Comparison of ENCODE assay signal across 1 cellular context in the genomic region with DNA sequence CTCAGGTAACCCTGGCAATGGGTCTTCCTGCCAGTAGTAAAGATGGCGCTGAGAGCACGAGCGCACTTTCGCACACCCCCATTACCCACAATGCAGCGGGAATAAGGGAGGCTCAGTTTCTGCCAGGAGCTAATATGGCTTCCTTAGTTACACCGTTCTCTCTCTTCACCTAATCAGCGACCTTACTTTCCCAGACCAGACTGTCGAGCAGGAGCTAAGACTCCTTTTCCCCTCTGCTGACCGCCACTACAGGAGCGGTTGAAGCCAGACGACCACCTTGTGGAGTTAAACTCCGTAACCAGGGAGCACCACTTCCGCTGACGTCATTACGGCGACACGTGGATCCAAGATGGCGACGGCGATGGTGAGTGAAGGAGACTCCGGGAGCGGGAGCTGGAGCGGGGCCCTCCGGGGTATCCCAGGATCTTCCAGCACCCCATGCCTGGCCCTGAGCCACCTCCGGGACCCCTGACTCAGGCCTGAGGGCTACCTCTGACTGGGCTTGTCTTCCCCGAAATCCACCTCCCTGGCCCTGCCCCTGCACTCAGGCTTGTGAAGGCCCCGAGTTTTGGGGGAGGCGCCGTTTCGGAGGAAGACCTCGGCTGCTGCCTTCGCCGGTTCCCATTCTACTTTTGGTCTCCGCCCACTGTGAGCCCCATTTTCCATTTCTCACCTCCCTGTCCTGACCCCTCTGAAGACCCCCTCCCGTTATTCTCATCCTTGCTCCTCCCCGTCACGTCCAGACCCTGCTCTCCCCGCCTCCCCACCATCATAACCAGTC.
TF ChIP-seq lines count a peak whose summit lies in the region.

A gene with protein sequence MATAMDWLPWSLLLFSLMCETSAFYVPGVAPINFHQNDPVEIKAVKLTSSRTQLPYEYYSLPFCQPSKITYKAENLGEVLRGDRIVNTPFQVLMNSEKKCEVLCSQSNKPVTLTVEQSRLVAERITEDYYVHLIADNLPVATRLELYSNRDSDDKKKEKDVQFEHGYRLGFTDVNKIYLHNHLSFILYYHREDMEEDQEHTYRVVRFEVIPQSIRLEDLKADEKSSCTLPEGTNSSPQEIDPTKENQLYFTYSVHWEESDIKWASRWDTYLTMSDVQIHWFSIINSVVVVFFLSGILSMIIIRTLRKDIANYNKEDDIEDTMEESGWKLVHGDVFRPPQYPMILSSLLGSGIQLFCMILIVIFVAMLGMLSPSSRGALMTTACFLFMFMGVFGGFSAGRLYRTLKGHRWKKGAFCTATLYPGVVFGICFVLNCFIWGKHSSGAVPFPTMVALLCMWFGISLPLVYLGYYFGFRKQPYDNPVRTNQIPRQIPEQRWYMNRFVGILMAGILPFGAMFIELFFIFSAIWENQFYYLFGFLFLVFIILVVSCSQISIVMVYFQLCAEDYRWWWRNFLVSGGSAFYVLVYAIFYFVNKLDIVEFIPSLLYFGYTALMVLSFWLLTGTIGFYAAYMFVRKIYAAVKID (plus strand): TSS at position 323 of the 781 bp plus-strand sequence. CDS start 27 bp downstream, at position 350.

TF ChIP-seq in HepG2, 621 proteins besides CTCF, POLR2A, EP300 and RAD21 (continued from another document and continues in another):
- no peak for TF ChIP-seq ZNF562 (CRISPR knock-in tag; IDR thresholded peaks at IDR 0.05; ENCODE audit: borderline replicate concordance)
- TF ChIP-seq JUND (CRISPR knock-in tag; IDR thresholded peaks at IDR 0.05) = peak; percentile 96
- TF ChIP-seq PRPF4 (IDR thresholded peaks at IDR 0.05; ENCODE audit: low read depth, low read length, poor library complexity, severe bottlenecking) = no peak
- TF ChIP-seq ZNF713 (CRISPR knock-in tag; IDR thresholded peaks at IDR 0.05) = peak; percentile 98; the same call in 1 of the 2 replicates
- no peak for TF ChIP-seq FOXA1 (IDR thresholded peaks at IDR 0.05)
- no peak; the same call in none of the 2 replicates for TF ChIP-seq FOXA1 (CRISPR knock-in tag; IDR thresholded peaks at IDR 0.05)
- TF ChIP-seq, protein P1, sequence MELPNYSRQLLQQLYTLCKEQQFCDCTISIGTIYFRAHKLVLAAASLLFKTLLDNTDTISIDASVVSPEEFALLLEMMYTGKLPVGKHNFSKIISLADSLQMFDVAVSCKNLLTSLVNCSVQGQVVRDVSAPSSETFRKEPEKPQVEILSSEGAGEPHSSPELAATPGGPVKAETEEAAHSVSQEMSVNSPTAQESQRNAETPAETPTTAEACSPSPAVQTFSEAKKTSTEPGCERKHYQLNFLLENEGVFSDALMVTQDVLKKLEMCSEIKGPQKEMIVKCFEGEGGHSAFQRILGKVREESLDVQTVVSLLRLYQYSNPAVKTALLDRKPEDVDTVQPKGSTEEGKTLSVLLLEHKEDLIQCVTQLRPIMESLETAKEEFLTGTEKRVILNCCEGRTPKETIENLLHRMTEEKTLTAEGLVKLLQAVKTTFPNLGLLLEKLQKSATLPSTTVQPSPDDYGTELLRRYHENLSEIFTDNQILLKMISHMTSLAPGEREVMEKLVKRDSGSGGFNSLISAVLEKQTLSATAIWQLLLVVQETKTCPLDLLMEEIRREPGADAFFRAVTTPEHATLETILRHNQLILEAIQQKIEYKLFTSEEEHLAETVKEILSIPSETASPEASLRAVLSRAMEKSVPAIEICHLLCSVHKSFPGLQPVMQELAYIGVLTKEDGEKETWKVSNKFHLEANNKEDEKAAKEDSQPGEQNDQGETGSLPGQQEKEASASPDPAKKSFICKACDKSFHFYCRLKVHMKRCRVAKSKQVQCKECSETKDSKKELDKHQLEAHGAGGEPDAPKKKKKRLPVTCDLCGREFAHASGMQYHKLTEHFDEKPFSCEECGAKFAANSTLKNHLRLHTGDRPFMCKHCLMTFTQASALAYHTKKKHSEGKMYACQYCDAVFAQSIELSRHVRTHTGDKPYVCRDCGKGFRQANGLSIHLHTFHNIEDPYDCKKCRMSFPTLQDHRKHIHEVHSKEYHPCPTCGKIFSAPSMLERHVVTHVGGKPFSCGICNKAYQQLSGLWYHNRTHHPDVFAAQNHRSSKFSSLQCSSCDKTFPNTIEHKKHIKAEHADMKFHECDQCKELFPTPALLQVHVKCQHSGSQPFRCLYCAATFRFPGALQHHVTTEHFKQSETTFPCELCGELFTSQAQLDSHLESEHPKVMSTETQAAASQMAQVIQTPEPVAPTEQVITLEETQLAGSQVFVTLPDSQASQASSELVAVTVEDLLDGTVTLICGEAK (IDR thresholded peaks at IDR 0.05) = no peak; the same call in 1 of the 2 replicates
- TF ChIP-seq, protein P1 (CRISPR knock-in tag; IDR thresholded peaks at IDR 0.05) = peak; percentile 92
- no peak; the same call in 1 of the 2 replicates for TF ChIP-seq ZSCAN21 (CRISPR knock-in tag; IDR thresholded peaks at IDR 0.05; ENCODE audit: borderline replicate concordance)
- peak; percentile 6; the same call in 1 of the 2 replicates for TF ChIP-seq FOSL1 (CRISPR knock-in tag; IDR thresholded peaks at IDR 0.05; ENCODE audit: borderline replicate concordance)
- peak; percentile 99 for TF ChIP-seq ZNF430 (CRISPR knock-in tag; IDR thresholded peaks at IDR 0.05)
- TF ChIP-seq RXRB (CRISPR knock-in tag; IDR thresholded peaks at IDR 0.05; ENCODE audit: borderline replicate concordance) = peak; percentile 75; the same call in 1 of the 2 replicates
- TF ChIP-seq MED13 (CRISPR knock-in tag; IDR thresholded peaks at IDR 0.05) = peak; percentile 86
- TF ChIP-seq, protein P2, sequence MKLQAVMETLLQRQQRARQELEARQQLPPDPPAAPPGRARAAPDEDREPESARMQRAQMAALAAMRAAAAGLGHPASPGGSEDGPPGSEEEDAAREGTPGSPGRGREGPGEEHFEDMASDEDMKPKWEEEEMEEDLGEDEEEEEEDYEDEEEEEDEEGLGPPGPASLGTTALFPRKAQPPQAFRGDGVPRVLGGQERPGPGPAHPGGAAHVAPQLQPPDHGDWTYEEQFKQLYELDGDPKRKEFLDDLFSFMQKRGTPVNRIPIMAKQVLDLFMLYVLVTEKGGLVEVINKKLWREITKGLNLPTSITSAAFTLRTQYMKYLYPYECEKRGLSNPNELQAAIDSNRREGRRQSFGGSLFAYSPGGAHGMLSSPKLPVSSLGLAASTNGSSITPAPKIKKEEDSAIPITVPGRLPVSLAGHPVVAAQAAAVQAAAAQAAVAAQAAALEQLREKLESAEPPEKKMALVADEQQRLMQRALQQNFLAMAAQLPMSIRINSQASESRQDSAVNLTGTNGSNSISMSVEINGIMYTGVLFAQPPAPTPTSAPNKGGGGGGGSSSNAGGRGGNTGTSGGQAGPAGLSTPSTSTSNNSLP (IDR thresholded peaks at IDR 0.05; ENCODE audit: low read depth, low read length) = 0 out of 2 replicates have a peak, but pooled peaks have one; percentile 30
- peak; percentile 93 for TF ChIP-seq ZNF530 (CRISPR knock-in tag; IDR thresholded peaks at IDR 0.05; ENCODE audit: low read depth)
- peak; percentile 97 for TF ChIP-seq ZNF230 (CRISPR knock-in tag; IDR thresholded peaks at IDR 0.05)
- peak; percentile 89 for TF ChIP-seq ESRRA (CRISPR knock-in tag; IDR thresholded peaks at IDR 0.05; ENCODE audit: low read depth)
- no peak for TF ChIP-seq RELA (CRISPR knock-in tag; IDR thresholded peaks at IDR 0.05)
- TF ChIP-seq GPN1 (CRISPR knock-in tag; IDR thresholded peaks at IDR 0.05; ENCODE audit: borderline replicate concordance) = no peak
- 0 out of 2 replicates have a peak, but pooled peaks have one; percentile 9 for TF ChIP-seq KDM6A (CRISPR knock-in tag; IDR thresholded peaks at IDR 0.05; ENCODE audit: low read depth)
- peak; percentile 97 for TF ChIP-seq KLF12 (CRISPR knock-in tag; IDR thresholded peaks at IDR 0.05; ENCODE audit: borderline replicate concordance)
- no peak; the same call in 1 of the 2 replicates for TF ChIP-seq ZNF737 (CRISPR knock-in tag; IDR thresholded peaks at IDR 0.05; ENCODE audit: borderline replicate concordance)
- TF ChIP-seq ZNF775 (CRISPR knock-in tag; IDR thresholded peaks at IDR 0.05; ENCODE audit: borderline replicate concordance) = peak; percentile 95
- no peak for TF ChIP-seq SP5 (CRISPR knock-in tag; IDR thresholded peaks at IDR 0.05; ENCODE audit: borderline replicate concordance, low read depth)
- peak; percentile 98 for TF ChIP-seq ZNF143 (CRISPR knock-in tag; IDR thresholded peaks at IDR 0.05)
- TF ChIP-seq ZFP36 (IDR thresholded peaks at IDR 0.05; ENCODE audit: borderline replicate concordance, low read depth, low read length, partially characterized antibody) = no peak
- peak; percentile 96 for TF ChIP-seq ZNF232 (CRISPR knock-in tag; IDR thresholded peaks at IDR 0.05; ENCODE audit: borderline replicate concordance)
- TF ChIP-seq ZMYM4 (CRISPR knock-in tag; IDR thresholded peaks at IDR 0.05) = peak; percentile 89
- TF ChIP-seq, protein P3, sequence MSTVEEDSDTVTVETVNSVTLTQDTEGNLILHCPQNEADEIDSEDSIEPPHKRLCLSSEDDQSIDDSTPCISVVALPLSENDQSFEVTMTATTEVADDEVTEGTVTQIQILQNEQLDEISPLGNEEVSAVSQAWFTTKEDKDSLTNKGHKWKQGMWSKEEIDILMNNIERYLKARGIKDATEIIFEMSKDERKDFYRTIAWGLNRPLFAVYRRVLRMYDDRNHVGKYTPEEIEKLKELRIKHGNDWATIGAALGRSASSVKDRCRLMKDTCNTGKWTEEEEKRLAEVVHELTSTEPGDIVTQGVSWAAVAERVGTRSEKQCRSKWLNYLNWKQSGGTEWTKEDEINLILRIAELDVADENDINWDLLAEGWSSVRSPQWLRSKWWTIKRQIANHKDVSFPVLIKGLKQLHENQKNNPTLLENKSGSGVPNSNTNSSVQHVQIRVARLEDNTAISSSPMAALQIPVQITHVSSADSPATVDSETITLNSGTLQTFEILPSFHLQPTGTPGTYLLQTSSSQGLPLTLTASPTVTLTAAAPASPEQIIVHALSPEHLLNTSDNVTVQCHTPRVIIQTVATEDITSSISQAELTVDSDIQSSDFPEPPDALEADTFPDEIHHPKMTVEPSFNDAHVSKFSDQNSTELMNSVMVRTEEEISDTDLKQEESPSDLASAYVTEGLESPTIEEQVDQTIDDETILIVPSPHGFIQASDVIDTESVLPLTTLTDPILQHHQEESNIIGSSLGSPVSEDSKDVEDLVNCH (CRISPR knock-in tag; IDR thresholded peaks at IDR 0.05) = peak; percentile 83; the same call in 1 of the 2 replicates
- TF ChIP-seq ZNF30 (CRISPR knock-in tag; IDR thresholded peaks at IDR 0.05) = peak; percentile 61; the same call in 1 of the 2 replicates
- TF ChIP-seq, protein P4, sequence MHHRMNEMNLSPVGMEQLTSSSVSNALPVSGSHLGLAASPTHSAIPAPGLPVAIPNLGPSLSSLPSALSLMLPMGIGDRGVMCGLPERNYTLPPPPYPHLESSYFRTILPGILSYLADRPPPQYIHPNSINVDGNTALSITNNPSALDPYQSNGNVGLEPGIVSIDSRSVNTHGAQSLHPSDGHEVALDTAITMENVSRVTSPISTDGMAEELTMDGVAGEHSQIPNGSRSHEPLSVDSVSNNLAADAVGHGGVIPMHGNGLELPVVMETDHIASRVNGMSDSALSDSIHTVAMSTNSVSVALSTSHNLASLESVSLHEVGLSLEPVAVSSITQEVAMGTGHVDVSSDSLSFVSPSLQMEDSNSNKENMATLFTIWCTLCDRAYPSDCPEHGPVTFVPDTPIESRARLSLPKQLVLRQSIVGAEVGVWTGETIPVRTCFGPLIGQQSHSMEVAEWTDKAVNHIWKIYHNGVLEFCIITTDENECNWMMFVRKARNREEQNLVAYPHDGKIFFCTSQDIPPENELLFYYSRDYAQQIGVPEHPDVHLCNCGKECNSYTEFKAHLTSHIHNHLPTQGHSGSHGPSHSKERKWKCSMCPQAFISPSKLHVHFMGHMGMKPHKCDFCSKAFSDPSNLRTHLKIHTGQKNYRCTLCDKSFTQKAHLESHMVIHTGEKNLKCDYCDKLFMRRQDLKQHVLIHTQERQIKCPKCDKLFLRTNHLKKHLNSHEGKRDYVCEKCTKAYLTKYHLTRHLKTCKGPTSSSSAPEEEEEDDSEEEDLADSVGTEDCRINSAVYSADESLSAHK (CRISPR knock-in tag; IDR thresholded peaks at IDR 0.05; ENCODE audit: borderline replicate concordance) = no peak
